1 cellular context compared by ENCODE assay signal in genomic region chr1:180248731-180249681, GRCh38.
TF ChIP-seq lines count a peak whose summit lies in the region.

No MANE protein-coding gene starts in this region.

TF ChIP-seq in K562, 482 proteins besides CTCF, POLR2A, EP300 and RAD21 (continued from another document):
- TF ChIP-seq CHAMP1 (IDR thresholded peaks at IDR 0.05) (no peak), SMARCA5 (IDR thresholded peaks at IDR 0.05) (0 out of 2 replicates have a peak, but pooled peaks have one; percentile 33), ATF1 (CRISPR knock-in tag; IDR thresholded peaks at IDR 0.05) (no peak), ATF1 (tag; IDR thresholded peaks at IDR 0.05) (peak; percentile 26; the same call in 1 of the 2 replicates), CTCFL (IDR thresholded peaks at IDR 0.05; ENCODE audit: borderline replicate concordance, insufficient read depth, low read depth, low read length, poor library complexity, severe bottlenecking) (peak; percentile 26), CREM (IDR thresholded peaks at IDR 0.05; ENCODE audit: low read depth) (0 out of 2 replicates have a peak, but pooled peaks have one; percentile 33)
TF ChIP-seq in K562: peak in this region for 10.
